Comparison of ENCODE assay signal across 15 cellular contexts in genomic region chr11:4086584-4087353, GRCh38. TPM values are rescaled to one million over a fixed set of nuclear protein-coding genes. Genes with fewer than 3 reads are reported as not detected.
DNase-seq lines count a peak whose midpoint lies in the region; ATAC-seq and TF ChIP-seq lines count a peak whose summit lies in the region.
"Had no signal": no experiment of that assay in that cellular context is flagged by ENCODE, and none has a peak within 500 bp of the region (broad histone marks: within the 10 kb centered on the region; RNA-seq: fewer than 3 reads in every experiment).

No MANE protein-coding gene starts in this region.

- H3K4me1 Mint-ChIP-seq in activated CD8-positive, alpha-beta memory T cell treated with anti-CD3 and anti-CD28 coated beads, Interleukin-2, amount 10 ng/mL, durations not matched to agents 7 days and 5 days = peaks cover 42% of the 10 kb centered on the region
- H3K4me1 Mint-ChIP-seq in natural killer cell (peaks cover 46% of the 10 kb centered on the region in 2 donors), progenitor cell of endocrine pancreas (ENCODE audit: low read depth) (peaks cover 1% of the 10 kb centered on the region)

- no peak overlapping the region for H3K27ac ChIP-seq in Karpas-422 (ENCODE audit: low read length)
- H3K27ac ChIP-seq: breast epithelium, upper lobe of left lung had no signal

- H2AFZ ChIP-seq in Karpas-422 (ENCODE audit: low read length) = no peak overlapping the region

- H3K27me3 Mint-ChIP-seq in activated CD8-positive, alpha-beta memory T cell treated with anti-CD3 and anti-CD28 coated beads, Interleukin-2, amount 10 ng/mL, durations not matched to agents 7 days and 5 days = no peaks in the 10 kb centered on the region
- no peaks in the 10 kb centered on the region for H3K27me3 Mint-ChIP-seq in natural killer cell (ENCODE audit: low read depth in 2 of 2)
- H3K27me3 Mint-ChIP-seq in progenitor cell of endocrine pancreas = no peaks in the 10 kb centered on the region

- intact Hi-C loops in natural killer cell (cut with micrococcal nuclease) = no loop called here

- H3K9ac ChIP-seq in Karpas-422 (ENCODE audit: low read length) = no peak overlapping the region

- peaks cover 40% of the 10 kb centered on the region for H3K36me3 Mint-ChIP-seq in activated CD8-positive, alpha-beta memory T cell treated with anti-CD3 and anti-CD28 coated beads, Interleukin-2, amount 10 ng/mL, durations not matched to agents 7 days and 5 days
- peaks cover 15 to 33% of the 10 kb centered on the region in 2 donors for H3K36me3 Mint-ChIP-seq in activated naive CD4-positive, alpha-beta T cell treated with anti-CD3 and anti-CD28 coated beads, Interleukin-2, amount 50 U/mL, for 72 hours
- H3K36me3 Mint-ChIP-seq in natural killer cell = peaks cover 21% of the 10 kb centered on the region
- H3K36me3 Mint-ChIP-seq in progenitor cell of endocrine pancreas (ENCODE audit: insufficient read depth) = no peaks in the 10 kb centered on the region

- no peak for DNase-seq in activated CD8-positive, alpha-beta memory T cell treated with anti-CD3 and anti-CD28 coated beads, Interleukin-2, amount 10 ng/mL, durations not matched to agents 7 days and 5 days
- no peak for DNase-seq in activated CD8-positive, alpha-beta memory T cell treated with anti-CD3 and anti-CD28 coated beads, Interleukin-2, amount 50 U/mL, for 48 hours
- DNase-seq in KBM-7 = peak; percentile 46
- DNase-seq in activated naive CD4-positive, alpha-beta T cell treated with anti-CD3 and anti-CD28 coated beads, Interleukin-2, amount 50 U/mL, for 72 hours (ENCODE audit: low spot score in 2 of 2) = no peak
- no peak for DNase-seq in natural killer cell
- DNase-seq in progenitor cell of endocrine pancreas (ENCODE audit: low spot score, unreplicated experiment) = no peak
- DNase-seq in NCI-H82 treated with DMSO at 0.1 percent for 48 hours (lab: John Stamatoyannopoulos, UW; ENCODE audit: unreplicated experiment) = no peak
- DNase-seq in Karpas-422 = no peak
- DNase-seq: erythroblast, MM.1S had no signal

- H3K4me3 Mint-ChIP-seq in activated CD8-positive, alpha-beta memory T cell treated with anti-CD3 and anti-CD28 coated beads, Interleukin-2, amount 10 ng/mL, durations not matched to agents 7 days and 5 days = no peak overlapping the region
- H3K4me3 Mint-ChIP-seq in natural killer cell = peak overlapping the region; percentile 61
- H3K4me3 Mint-ChIP-seq in progenitor cell of endocrine pancreas (ENCODE audit: low read depth) = no peak overlapping the region

- no peaks in the 10 kb centered on the region for H3K27me3 ChIP-seq in Karpas-422 (ENCODE audit: low read length)
- H3K27me3 ChIP-seq: breast epithelium, upper lobe of left lung had no signal

- no peaks in the 10 kb centered on the region for H3K36me3 ChIP-seq in Karpas-422 (ENCODE audit: insufficient read depth, low read length)
- H3K36me3 ChIP-seq: breast epithelium had no signal

- no peaks in the 10 kb centered on the region for H3K9me3 Mint-ChIP-seq in activated CD8-positive, alpha-beta memory T cell treated with anti-CD3 and anti-CD28 coated beads, Interleukin-2, amount 10 ng/mL, durations not matched to agents 7 days and 5 days (ENCODE audit: low read depth)
- no peaks in the 10 kb centered on the region for H3K9me3 Mint-ChIP-seq in activated naive CD4-positive, alpha-beta T cell treated with anti-CD3 and anti-CD28 coated beads, Interleukin-2, amount 50 U/mL, for 72 hours
- H3K9me3 Mint-ChIP-seq in natural killer cell (no peaks in the 10 kb centered on the region), progenitor cell of endocrine pancreas (ENCODE audit: low read depth) (no peaks in the 10 kb centered on the region)

- in situ Hi-C loops in KBM-7 (cut with MboI; ENCODE audit: low pct_unique_long_range_greater_than_20kb, low sequenced_read_pairs) = no loop called here

- CTCF ChIA-PET in activated CD8-positive, alpha-beta memory T cell treated with anti-CD3 and anti-CD28 coated beads, Interleukin-2, amount 10 ng/mL, durations not matched to agents 7 days and 5 days (lab: Charles Lee) = interaction anchor here (1.6 to 6.3 kb wide), 3 partner anchors 14 to 237 kb away, joined by 6 to 27 read pairs (median 10); partner anchors contain the start of gene STIM1

- H3K4me2 ChIP-seq in Karpas-422 (ENCODE audit: low read depth, low read length, poor library complexity, severe bottlenecking) = no peak overlapping the region

- no peaks in the 10 kb centered on the region for H4K20me1 ChIP-seq in Karpas-422 (ENCODE audit: insufficient read depth, low read depth, low read length)

- H3K9me3 ChIP-seq in Karpas-422 (ENCODE audit: low read length) = no peaks in the 10 kb centered on the region
- H3K9me3 ChIP-seq: breast epithelium, upper lobe of left lung had no signal

- no peak for TF ChIP-seq CTCF in natural killer cell (IDR thresholded peaks at IDR 0.05)
- TF ChIP-seq CTCF in progenitor cell of endocrine pancreas (IDR thresholded peaks at IDR 0.05; ENCODE audit: unreplicated experiment) = no peak

- H3K79me2 ChIP-seq in Karpas-422 (ENCODE audit: low read length) = no peaks in the 10 kb centered on the region

- H3K4me3 ChIP-seq in Karpas-422 (ENCODE audit: low read length) = no peak overlapping the region
- H3K4me3 ChIP-seq: breast epithelium, upper lobe of left lung had no signal

- peak overlapping the region; percentile 47 for H3K27ac Mint-ChIP-seq in activated CD8-positive, alpha-beta memory T cell treated with anti-CD3 and anti-CD28 coated beads, Interleukin-2, amount 10 ng/mL, durations not matched to agents 7 days and 5 days
- peak overlapping the region; percentile 79 to 84 for H3K27ac Mint-ChIP-seq in activated naive CD4-positive, alpha-beta T cell treated with anti-CD3 and anti-CD28 coated beads, Interleukin-2, amount 50 U/mL, for 72 hours
- H3K27ac Mint-ChIP-seq in natural killer cell (peak overlapping the region; percentile 68 to 71), progenitor cell of endocrine pancreas (no peak overlapping the region)

- H3K4me1 ChIP-seq in Karpas-422 (ENCODE audit: low read length) = no peaks in the 10 kb centered on the region
- H3K4me1 ChIP-seq: breast epithelium, upper lobe of left lung had no signal

- H3K9me2 ChIP-seq in Karpas-422 (replicated peaks; ENCODE audit: insufficient read depth, low read length) = no peaks in the 10 kb centered on the region

- no peak for ATAC-seq in activated CD8-positive, alpha-beta memory T cell treated with anti-CD3 and anti-CD28 coated beads, Interleukin-2, amount 10 ng/mL, durations not matched to agents 7 days and 5 days
- ATAC-seq in activated naive CD4-positive, alpha-beta T cell treated with anti-CD3 and anti-CD28 coated beads, Interleukin-2, amount 50 U/mL, for 72 hours = peak in 1 of 2 donors; percentile 48
- ATAC-seq in natural killer cell = peak; percentile 34 to 66 (median 45)
- ATAC-seq: HepG2, left lobe of liver, sciatic nerve had no signal

RNA-seq across cellular contexts. Expression of gene RRM1, which starts 7.8 kb away (rescaled TPM):
- 100 to 1,000 TPM; 166 to 169 TPM for total RNA-seq in activated CD8-positive, alpha-beta memory T cell treated with anti-CD3 and anti-CD28 coated beads, Interleukin-2, amount 10 ng/mL, durations not matched to agents 7 days and 5 days
- total RNA-seq in activated naive CD4-positive, alpha-beta T cell treated with anti-CD3 and anti-CD28 coated beads, Interleukin-2, amount 50 U/mL, for 72 hours = 100 to 1,000 TPM; 192 to 278 TPM
- 10 to 100 TPM; 17.0 to 37.6 (median 24.4) TPM for total RNA-seq in natural killer cell
- 76.4 and 79.9 TPM in 2 replicates for total RNA-seq in progenitor cell of endocrine pancreas
- total RNA-seq in Karpas-422 (2014; rRNA removed; shearing (Covaris generic); ENCODE audit: low replicate concordance) = 69.0 and 80.7 TPM in 2 replicates
